27 cellular contexts compared by ENCODE assay signal in genomic region chr15:81825136-81825535, GRCh38.
"Had no signal": no experiment of that assay in that cellular context is flagged by ENCODE, and none has a peak within 500 bp of the region (broad histone marks: within the 10 kb centered on the region; RNA-seq: fewer than 3 reads in every experiment).

No MANE protein-coding gene starts in this region.

- H3K4me1 ChIP-seq: heart right ventricle, left lung, right lobe of liver, testis, vagina had no signal

- H3K36me3 ChIP-seq: heart right ventricle, left lung, neural progenitor cell, right lobe of liver, vagina had no signal

- DNase-seq: activated B cell treated with CpG ODN at 0.5 μM for 24 hours; activated CD4-positive, alpha-beta T cell treated with anti-CD3 and anti-CD28 coated beads for 36 hours; activated CD4-positive, alpha-beta T cell treated with anti-CD3 and anti-CD28 coated beads, Interleukin-2, amount 50 U/mL, for 4 hours; activated CD8-positive, alpha-beta memory T cell treated with anti-CD3 and anti-CD28 coated beads for 24 hours; activated CD8-positive, alpha-beta memory T cell treated with anti-CD3 and anti-CD28 coated beads, Interleukin-2, amount 50 U/mL, for 48 hours; activated naive CD4-positive, alpha-beta T cell treated with Interleukin-2 at 50 U/mL for 16 hours; activated naive CD8-positive, alpha-beta T cell treated with anti-CD3 and anti-CD28 coated beads for 36 hours; activated T-cell treated with anti-CD3 and anti-CD28 coated beads, Interleukin-2, amount 50 U/mL, for 4 hours; central memory CD4-positive, alpha-beta T cell; dermis blood vessel endothelial cell; effector CD8-positive, alpha-beta T cell; erythroblast; foreskin fibroblast; heart right ventricle; kidney; left lung; naive thymus-derived CD8-positive, alpha-beta T cell; posterior cingulate gyrus; right lobe of liver; stimulated activated CD4-positive, alpha-beta T cell treated with anti-CD3 and anti-CD28 coated beads, Interleukin-2, amount 100 ng/mL, for 24 hours; testis; trophoblast cell had no signal

- H3K27ac ChIP-seq: heart right ventricle, left lung, neural progenitor cell, right lobe of liver, skin epidermis, testis, vagina had no signal

- H2AFZ ChIP-seq: neural progenitor cell had no signal

- ATAC-seq: activated CD4-positive, alpha-beta T cell treated with anti-CD3 and anti-CD28 coated beads for 36 hours; activated T-cell treated with anti-CD3 and anti-CD28 coated beads, Interleukin-2, amount 50 U/mL, for 4 hours; heart right ventricle; left lung; naive thymus-derived CD8-positive, alpha-beta T cell; right lobe of liver; stimulated activated memory B cell treated with anti-CD40 and anti-IgM and Interleukin-4, amounts not matched to agents 10 μg/mL and 1 μg/mL and 100 μg/mL, for 72 hours had no signal

- H3K4me2 ChIP-seq: neural progenitor cell had no signal

- H3K4me3 ChIP-seq: heart right ventricle, left lung, lung, neural progenitor cell, right lobe of liver, skin epidermis, testis, vagina had no signal

- H3K9me3 ChIP-seq: left lung, right lobe of liver, testis, vagina had no signal
